Comparison of ENCODE assay signal across 19 cellular contexts in the genomic region with DNA sequence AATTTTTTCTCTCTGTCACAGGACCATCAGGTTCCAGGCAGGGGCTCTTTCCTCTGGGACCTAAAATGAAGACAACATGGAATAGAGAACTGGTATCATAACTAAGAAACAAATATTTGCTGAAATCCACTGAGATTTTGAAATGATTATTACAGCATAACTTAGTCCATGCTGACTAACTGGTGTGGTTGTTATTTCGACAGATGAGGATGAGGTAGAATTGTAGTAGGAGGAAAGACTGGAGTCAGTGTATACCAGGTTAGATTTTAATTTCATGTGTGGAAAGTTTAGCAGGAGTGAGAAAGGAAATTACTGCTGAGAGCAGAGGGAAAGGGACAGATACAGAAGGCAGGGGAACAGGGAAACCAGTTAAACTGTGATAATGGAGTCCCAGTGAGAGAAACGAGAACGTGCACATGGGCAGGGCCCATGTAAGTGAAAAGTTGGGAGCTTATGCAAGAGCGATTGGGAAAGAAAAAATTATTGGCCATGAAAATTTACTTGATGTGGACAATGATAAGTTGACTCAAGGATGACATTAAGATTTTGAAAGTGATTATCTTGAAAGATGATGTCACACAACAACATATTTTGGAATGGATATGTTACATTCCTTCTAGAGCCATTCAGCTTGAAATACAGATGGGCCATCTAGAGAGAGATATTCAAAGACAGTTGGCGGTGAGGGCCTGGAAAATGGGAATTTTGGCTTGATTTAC.
A peak's percentile ranks its signal among the peaks of the same experiment; 100 is the strongest.
DNase-seq lines count a peak whose midpoint lies in the region; ATAC-seq, FAIRE-seq and TF ChIP-seq lines count a peak whose summit lies in the region.
"Had no signal": no experiment of that assay in that cellular context is flagged by ENCODE, and none has a peak within 500 bp of the region (broad histone marks: within the 10 kb centered on the region; RNA-seq: fewer than 3 reads in every experiment).

No MANE protein-coding gene starts in this region.

- no peaks in the 10 kb centered on the region for H3K79me2 ChIP-seq in astrocyte (ENCODE audit: insufficient read depth, low read length)

- H3K4me3 ChIP-seq in breast epithelium (no peak overlapping the region), astrocyte (ENCODE audit: insufficient read depth, low read depth, low read length) (no peak overlapping the region), colonic mucosa (no peak overlapping the region)
- H3K4me3 ChIP-seq: prostate gland had no signal

- no peak overlapping the region for H3K4me3 Mint-ChIP-seq in MCF 10A (ENCODE audit: unreplicated experiment)
- no peak overlapping the region for H3K4me3 Mint-ChIP-seq in astrocyte (ENCODE audit: unreplicated experiment)
- H3K4me3 Mint-ChIP-seq: activated T-helper 17 cell treated with anti-CD3 and anti-CD28 coated beads, Interleukin-2, amount 50 U/mL, for 72 hours; CD14-positive monocyte; natural killer cell treated with Interleukin-12 subunit alpha and Interleukin-12 subunit beta and Interleukin-15 and Interleukin-18, amount 100 ng/mL, for 72 hours had no signal

- no peaks in the 10 kb centered on the region for H3K36me3 Mint-ChIP-seq in MCF 10A (ENCODE audit: insufficient read depth, unreplicated experiment)
- H3K36me3 Mint-ChIP-seq in astrocyte (ENCODE audit: low read depth, unreplicated experiment), result no peaks in the 10 kb centered on the region
- H3K36me3 Mint-ChIP-seq: CD14-positive monocyte; natural killer cell treated with Interleukin-12 subunit alpha and Interleukin-12 subunit beta and Interleukin-15 and Interleukin-18, amount 100 ng/mL, for 72 hours had no signal

- no peak overlapping the region for H2AFZ ChIP-seq in astrocyte (ENCODE audit: low read depth, low read length)

- no peak for TF ChIP-seq POLR2A in breast epithelium (IDR thresholded peaks at IDR 0.05)

- no peak for ATAC-seq in HG02678 (IDR thresholded peaks at IDR 0.05; ENCODE audit: unreplicated experiment)
- ATAC-seq: activated CD4-positive, CD25-positive, alpha-beta regulatory T cell treated with anti-CD3 and anti-CD28 coated beads, Interleukin-2, amount 50 U/mL, for 24 hours; activated T-helper 17 cell treated with anti-CD3 and anti-CD28 coated beads, Interleukin-2, amount 50 U/mL, for 72 hours; natural killer cell treated with Interleukin-12 subunit alpha and Interleukin-12 subunit beta and Interleukin-15 and Interleukin-18, amount 100 ng/mL, for 72 hours had no signal

- CTCF ChIA-PET in MCF 10A (lab: Yijun Ruan, JAX), result no interaction called here

- FAIRE-seq in astrocyte (lab: Jason Lieb, UNC), result peak; percentile 60

- H3K27me3 Mint-ChIP-seq in MCF 10A (ENCODE audit: insufficient read depth, unreplicated experiment), result no peaks in the 10 kb centered on the region
- H3K27me3 Mint-ChIP-seq in astrocyte (ENCODE audit: low read depth, unreplicated experiment), result no peaks in the 10 kb centered on the region

- no peaks in the 10 kb centered on the region for H3K9me3 ChIP-seq in breast epithelium
- H3K9me3 ChIP-seq in astrocyte (ENCODE audit: insufficient read depth, low read depth, low read length), result no peaks in the 10 kb centered on the region
- no peaks in the 10 kb centered on the region for H3K9me3 ChIP-seq in colonic mucosa
- H3K9me3 ChIP-seq: prostate gland had no signal

- BruUV-seq in MCF 10A (replicated peaks; lab: Mats Ljungman, UMichigan), result no TSS peak

- H4K20me1 ChIP-seq in astrocyte (ENCODE audit: insufficient read depth, low read length), result no peaks in the 10 kb centered on the region

- no peaks in the 10 kb centered on the region for H3K4me1 ChIP-seq in breast epithelium
- peaks cover 18% of the 10 kb centered on the region for H3K4me1 ChIP-seq in astrocyte (ENCODE audit: insufficient read depth, low read length)
- no peaks in the 10 kb centered on the region for H3K4me1 ChIP-seq in colonic mucosa
- H3K4me1 ChIP-seq: prostate gland had no signal

- TF ChIP-seq CTCF in MCF 10A (IDR thresholded peaks at IDR 0.05; ENCODE audit: unreplicated experiment) (no peak), breast epithelium (IDR thresholded peaks at IDR 0.05) (no peak), astrocyte (IDR thresholded peaks at IDR 0.05; ENCODE audit: insufficient read depth, low read depth, low read length) (no peak), colonic mucosa (IDR thresholded peaks at IDR 0.05) (no peak)

- intact Hi-C loops in MCF 10A (cut with micrococcal nuclease), result no loop called here
- intact Hi-C loops in breast epithelium (cut with DNase I; ENCODE audit: low total_unique reads), result no loop called here
- intact Hi-C loops in colonic mucosa (cut with DNase I), result no loop called here

- H3K9me3 Mint-ChIP-seq in MCF 10A (ENCODE audit: unreplicated experiment) (peaks cover 7% of the 10 kb centered on the region), astrocyte (ENCODE audit: unreplicated experiment) (no peaks in the 10 kb centered on the region)
- H3K9me3 Mint-ChIP-seq: activated T-helper 17 cell treated with anti-CD3 and anti-CD28 coated beads, Interleukin-2, amount 50 U/mL, for 72 hours had no signal

- DNase-seq in MCF 10A (ENCODE audit: unreplicated experiment), result peak; percentile 42
- DNase-seq in breast epithelium (ENCODE audit: low spot score in 2 of 2), result no peak
- DNase-seq in astrocyte (ENCODE audit: low read depth), result no peak
- peak; percentile 72 for DNase-seq in iris pigment epithelial cell (ENCODE audit: low read depth)
- no peak for DNase-seq in NCI-H1417 treated with DMSO at 0.1 percent for 48 hours (lab: John Stamatoyannopoulos, UW)
- no peak for DNase-seq in activated CD4-positive, alpha-beta T cell treated with anti-CD3 and anti-CD28 coated beads, Interleukin-2, amount 50 U/mL, for 4 hours
- no peak for DNase-seq in colonic mucosa
- DNase-seq: 8988T; hippocampal formation; NCI-H1048; NCI-H526 treated with DMSO at 0.1 percent for 48 hours; SIG-M5; stimulated activated CD4-positive, alpha-beta T cell treated with anti-CD3 and anti-CD28 coated beads, Interleukin-12 subunit alpha, Interleukin-12 subunit beta, amount 100 ng/mL, for 4 hours had no signal

- H3K27ac ChIP-seq in breast epithelium, result no peak overlapping the region
- peak overlapping the region; percentile 17 for H3K27ac ChIP-seq in astrocyte (ENCODE audit: low read depth, low read length)
- no peak overlapping the region for H3K27ac ChIP-seq in colonic mucosa
- H3K27ac ChIP-seq: prostate gland had no signal

- peaks cover 20% of the 10 kb centered on the region for H3K4me1 Mint-ChIP-seq in MCF 10A (ENCODE audit: insufficient read depth, unreplicated experiment)
- H3K4me1 Mint-ChIP-seq in astrocyte (ENCODE audit: low read depth, unreplicated experiment), result peaks cover 24% of the 10 kb centered on the region
- H3K4me1 Mint-ChIP-seq: activated T-helper 17 cell treated with anti-CD3 and anti-CD28 coated beads, Interleukin-2, amount 50 U/mL, for 72 hours; CD14-positive monocyte had no signal

- peak overlapping the region; percentile 46 for H3K4me2 ChIP-seq in astrocyte (ENCODE audit: low read length)

- H3K9ac ChIP-seq in astrocyte (ENCODE audit: low read length) (no peak overlapping the region), colonic mucosa (ENCODE audit: low read depth in 2 of 2, low read length in 2 of 2) (no peak overlapping the region)

- POLR2A ChIA-PET in MCF 10A (lab: Yijun Ruan, JAX), result no interaction called here

- H3K36me3 ChIP-seq in breast epithelium (no peaks in the 10 kb centered on the region), astrocyte (ENCODE audit: insufficient read depth, low read length) (no peaks in the 10 kb centered on the region), colonic mucosa (no peaks in the 10 kb centered on the region)
- H3K36me3 ChIP-seq: prostate gland had no signal

- H3K27ac Mint-ChIP-seq in MCF 10A (ENCODE audit: low read depth, unreplicated experiment) (peak overlapping the region; percentile 44), astrocyte (ENCODE audit: unreplicated experiment) (peak overlapping the region; percentile 84)
- H3K27ac Mint-ChIP-seq: activated T-helper 17 cell treated with anti-CD3 and anti-CD28 coated beads, Interleukin-2, amount 50 U/mL, for 72 hours; CD14-positive monocyte; natural killer cell treated with Interleukin-12 subunit alpha and Interleukin-12 subunit beta and Interleukin-15 and Interleukin-18, amount 100 ng/mL, for 72 hours had no signal

- H3K27me3 ChIP-seq in breast epithelium, result no peaks in the 10 kb centered on the region
- no peaks in the 10 kb centered on the region for H3K27me3 ChIP-seq in astrocyte (ENCODE audit: insufficient read depth, low read length)
- no peaks in the 10 kb centered on the region for H3K27me3 ChIP-seq in colonic mucosa

Comparison
In these comparisons a context has a peak if more than half of its experiments do, and no peak if none do; other contexts are left out.
1. DNase-seq: peak in MCF 10A (single experiment) and iris pigment epithelial cell (single experiment); none in breast epithelium (0 of 2), astrocyte (single experiment), NCI-H1417 treated with DMSO at 0.1 percent for 48 hours (single experiment), activated CD4-positive, alpha-beta T cell treated with anti-CD3 and anti-CD28 coated beads, Interleukin-2, amount 50 U/mL, for 4 hours (0 of 2) and colonic mucosa (single experiment).